In genomic region chr15:73806698-73807483, GRCh38 we compare ENCODE assay signal across 1 cellular context.
TF ChIP-seq lines count a peak whose summit lies in the region.

No MANE protein-coding gene starts in this region.

TF ChIP-seq in HepG2, 621 proteins besides CTCF, POLR2A, EP300 and RAD21 (continued from another document and continues in another):
- TF ChIP-seq ARID4A (CRISPR knock-in tag; IDR thresholded peaks at IDR 0.05; ENCODE audit: borderline replicate concordance) (0 out of 2 replicates have a peak, but pooled peaks have one; percentile 13), ZKSCAN5 (CRISPR knock-in tag; IDR thresholded peaks at IDR 0.05) (peak; percentile 32; the same call in 1 of the 2 replicates), MED1 (CRISPR knock-in tag; IDR thresholded peaks at IDR 0.05) (peak; percentile 38; the same call in 1 of the 2 replicates), TFAP4 (IDR thresholded peaks at IDR 0.05; ENCODE audit: borderline replicate concordance, low read depth) (peak; percentile 90), ZNF619 (CRISPR knock-in tag; IDR thresholded peaks at IDR 0.05) (0 out of 2 replicates have a peak, but pooled peaks have one; percentile 24), CBX2 (IDR thresholded peaks at IDR 0.05; ENCODE audit: low read depth, low read length) (no peak), CBX2 (CRISPR knock-in tag; IDR thresholded peaks at IDR 0.05; ENCODE audit: low read depth) (no peak), ATRX (CRISPR knock-in tag; IDR thresholded peaks at IDR 0.05; ENCODE audit: borderline replicate concordance) (no peak), SOX13 (IDR thresholded peaks at IDR 0.05) (peak; percentile 51; the same call in 1 of the 2 replicates), SOX13 (CRISPR knock-in tag; conservative IDR thresholded peaks at IDR 0.05 in 1 of 2, IDR thresholded peaks at IDR 0.05 in 1 of 2) (peak in 1 of 2 experiments; percentile 86; a peak in 2 of 4 replicates), ZNF451 (CRISPR knock-in tag; IDR thresholded peaks at IDR 0.05) (no peak), ZNF609 (CRISPR knock-in tag; IDR thresholded peaks at IDR 0.05; ENCODE audit: borderline replicate concordance) (peak; percentile 56; the same call in 1 of the 2 replicates), SP2 (CRISPR knock-in tag; IDR thresholded peaks at IDR 0.05) (no peak), FOXO1 (CRISPR knock-in tag; IDR thresholded peaks at IDR 0.05) (peak; percentile 72; the same call in 1 of the 2 replicates), HDAC1 (CRISPR knock-in tag; IDR thresholded peaks at IDR 0.05) (peak; percentile 62; the same call in 1 of the 2 replicates), TBP (CRISPR knock-in tag; IDR thresholded peaks at IDR 0.05) (no peak), ZNF746 (CRISPR knock-in tag; IDR thresholded peaks at IDR 0.05) (peak; percentile 50; the same call in 1 of the 2 replicates), MIER2 (CRISPR knock-in tag; IDR thresholded peaks at IDR 0.05) (peak; percentile 29; the same call in 1 of the 2 replicates), HDAC2 (CRISPR knock-in tag; IDR thresholded peaks at IDR 0.05) (peak; percentile 54; the same call in 1 of the 2 replicates), NR2F6 (IDR thresholded peaks at IDR 0.05) (peak; percentile 79), NR2F6 (CRISPR knock-in tag; IDR thresholded peaks at IDR 0.05) (peak; percentile 65), FOXA3 (CRISPR knock-in tag; IDR thresholded peaks at IDR 0.05) (peak; percentile 73), HHEX (CRISPR knock-in tag; IDR thresholded peaks at IDR 0.05) (no peak), ZFAT (CRISPR knock-in tag; conservative IDR thresholded peaks at IDR 0.05) (no peak), SMAD3 (CRISPR knock-in tag; IDR thresholded peaks at IDR 0.05) (no peak), ARHGAP35 (CRISPR knock-in tag; IDR thresholded peaks at IDR 0.05; ENCODE audit: borderline replicate concordance) (no peak), ZBTB7B (CRISPR knock-in tag; IDR thresholded peaks at IDR 0.05) (peak; percentile 73), ZNF292 (CRISPR knock-in tag; IDR thresholded peaks at IDR 0.05; ENCODE audit: borderline replicate concordance, low read depth) (peak; percentile 72; the same call in 1 of the 2 replicates), SALL1 (CRISPR knock-in tag; IDR thresholded peaks at IDR 0.05) (peak; percentile 53; the same call in 1 of the 2 replicates), KDM6A (CRISPR knock-in tag; IDR thresholded peaks at IDR 0.05; ENCODE audit: low read depth) (peak; percentile 63; the same call in 1 of the 2 replicates), CBX1 (IDR thresholded peaks at IDR 0.05; ENCODE audit: low read depth) (no peak), RXRB (CRISPR knock-in tag; IDR thresholded peaks at IDR 0.05; ENCODE audit: borderline replicate concordance) (peak; percentile 68; the same call in 1 of the 2 replicates), ASH2L (IDR thresholded peaks at IDR 0.05; ENCODE audit: insufficient read length, low read depth, low read length) (peak; percentile 42), ZFX (CRISPR knock-in tag; IDR thresholded peaks at IDR 0.05; ENCODE audit: low read depth) (peak; percentile 60), TCF7 (IDR thresholded peaks at IDR 0.05; ENCODE audit: low read depth) (peak; percentile 58; the same call in 1 of the 2 replicates), CREM (IDR thresholded peaks at IDR 0.05) (peak; percentile 64), CREM (CRISPR knock-in tag; IDR thresholded peaks at IDR 0.05) (no peak), SOX6 (IDR thresholded peaks at IDR 0.05) (no peak), SOX6 (CRISPR knock-in tag; IDR thresholded peaks at IDR 0.05) (peak; percentile 87), NCOR1 (IDR thresholded peaks at IDR 0.05; ENCODE audit: borderline replicate concordance, low read length) (peak; percentile 44; the same call in 1 of the 2 replicates), SAP130 (CRISPR knock-in tag; IDR thresholded peaks at IDR 0.05; ENCODE audit: low read depth) (peak; percentile 64)
- TF ChIP-seq, protein P1, sequence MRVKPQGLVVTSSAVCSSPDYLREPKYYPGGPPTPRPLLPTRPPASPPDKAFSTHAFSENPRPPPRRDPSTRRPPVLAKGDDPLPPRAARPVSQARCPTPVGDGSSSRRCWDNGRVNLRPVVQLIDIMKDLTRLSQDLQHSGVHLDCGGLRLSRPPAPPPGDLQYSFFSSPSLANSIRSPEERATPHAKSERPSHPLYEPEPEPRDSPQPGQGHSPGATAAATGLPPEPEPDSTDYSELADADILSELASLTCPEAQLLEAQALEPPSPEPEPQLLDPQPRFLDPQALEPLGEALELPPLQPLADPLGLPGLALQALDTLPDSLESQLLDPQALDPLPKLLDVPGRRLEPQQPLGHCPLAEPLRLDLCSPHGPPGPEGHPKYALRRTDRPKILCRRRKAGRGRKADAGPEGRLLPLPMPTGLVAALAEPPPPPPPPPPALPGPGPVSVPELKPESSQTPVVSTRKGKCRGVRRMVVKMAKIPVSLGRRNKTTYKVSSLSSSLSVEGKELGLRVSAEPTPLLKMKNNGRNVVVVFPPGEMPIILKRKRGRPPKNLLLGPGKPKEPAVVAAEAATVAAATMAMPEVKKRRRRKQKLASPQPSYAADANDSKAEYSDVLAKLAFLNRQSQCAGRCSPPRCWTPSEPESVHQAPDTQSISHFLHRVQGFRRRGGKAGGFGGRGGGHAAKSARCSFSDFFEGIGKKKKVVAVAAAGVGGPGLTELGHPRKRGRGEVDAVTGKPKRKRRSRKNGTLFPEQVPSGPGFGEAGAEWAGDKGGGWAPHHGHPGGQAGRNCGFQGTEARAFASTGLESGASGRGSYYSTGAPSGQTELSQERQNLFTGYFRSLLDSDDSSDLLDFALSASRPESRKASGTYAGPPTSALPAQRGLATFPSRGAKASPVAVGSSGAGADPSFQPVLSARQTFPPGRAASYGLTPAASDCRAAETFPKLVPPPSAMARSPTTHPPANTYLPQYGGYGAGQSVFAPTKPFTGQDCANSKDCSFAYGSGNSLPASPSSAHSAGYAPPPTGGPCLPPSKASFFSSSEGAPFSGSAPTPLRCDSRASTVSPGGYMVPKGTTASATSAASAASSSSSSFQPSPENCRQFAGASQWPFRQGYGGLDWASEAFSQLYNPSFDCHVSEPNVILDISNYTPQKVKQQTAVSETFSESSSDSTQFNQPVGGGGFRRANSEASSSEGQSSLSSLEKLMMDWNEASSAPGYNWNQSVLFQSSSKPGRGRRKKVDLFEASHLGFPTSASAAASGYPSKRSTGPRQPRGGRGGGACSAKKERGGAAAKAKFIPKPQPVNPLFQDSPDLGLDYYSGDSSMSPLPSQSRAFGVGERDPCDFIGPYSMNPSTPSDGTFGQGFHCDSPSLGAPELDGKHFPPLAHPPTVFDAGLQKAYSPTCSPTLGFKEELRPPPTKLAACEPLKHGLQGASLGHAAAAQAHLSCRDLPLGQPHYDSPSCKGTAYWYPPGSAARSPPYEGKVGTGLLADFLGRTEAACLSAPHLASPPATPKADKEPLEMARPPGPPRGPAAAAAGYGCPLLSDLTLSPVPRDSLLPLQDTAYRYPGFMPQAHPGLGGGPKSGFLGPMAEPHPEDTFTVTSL (CRISPR knock-in tag; IDR thresholded peaks at IDR 0.05; ENCODE audit: borderline replicate concordance), result peak; percentile 83; the same call in 1 of the 2 replicates
- TF ChIP-seq, protein P2, sequence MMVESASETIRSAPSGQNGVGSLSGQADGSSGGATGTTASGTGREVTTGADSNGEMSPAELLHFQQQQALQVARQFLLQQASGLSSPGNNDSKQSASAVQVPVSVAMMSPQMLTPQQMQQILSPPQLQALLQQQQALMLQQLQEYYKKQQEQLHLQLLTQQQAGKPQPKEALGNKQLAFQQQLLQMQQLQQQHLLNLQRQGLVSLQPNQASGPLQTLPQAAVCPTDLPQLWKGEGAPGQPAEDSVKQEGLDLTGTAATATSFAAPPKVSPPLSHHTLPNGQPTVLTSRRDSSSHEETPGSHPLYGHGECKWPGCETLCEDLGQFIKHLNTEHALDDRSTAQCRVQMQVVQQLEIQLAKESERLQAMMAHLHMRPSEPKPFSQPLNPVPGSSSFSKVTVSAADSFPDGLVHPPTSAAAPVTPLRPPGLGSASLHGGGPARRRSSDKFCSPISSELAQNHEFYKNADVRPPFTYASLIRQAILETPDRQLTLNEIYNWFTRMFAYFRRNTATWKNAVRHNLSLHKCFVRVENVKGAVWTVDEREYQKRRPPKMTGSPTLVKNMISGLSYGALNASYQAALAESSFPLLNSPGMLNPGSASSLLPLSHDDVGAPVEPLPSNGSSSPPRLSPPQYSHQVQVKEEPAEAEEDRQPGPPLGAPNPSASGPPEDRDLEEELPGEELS (CRISPR knock-in tag; IDR thresholded peaks at IDR 0.05), result peak; percentile 60
- TF ChIP-seq, protein P3, sequence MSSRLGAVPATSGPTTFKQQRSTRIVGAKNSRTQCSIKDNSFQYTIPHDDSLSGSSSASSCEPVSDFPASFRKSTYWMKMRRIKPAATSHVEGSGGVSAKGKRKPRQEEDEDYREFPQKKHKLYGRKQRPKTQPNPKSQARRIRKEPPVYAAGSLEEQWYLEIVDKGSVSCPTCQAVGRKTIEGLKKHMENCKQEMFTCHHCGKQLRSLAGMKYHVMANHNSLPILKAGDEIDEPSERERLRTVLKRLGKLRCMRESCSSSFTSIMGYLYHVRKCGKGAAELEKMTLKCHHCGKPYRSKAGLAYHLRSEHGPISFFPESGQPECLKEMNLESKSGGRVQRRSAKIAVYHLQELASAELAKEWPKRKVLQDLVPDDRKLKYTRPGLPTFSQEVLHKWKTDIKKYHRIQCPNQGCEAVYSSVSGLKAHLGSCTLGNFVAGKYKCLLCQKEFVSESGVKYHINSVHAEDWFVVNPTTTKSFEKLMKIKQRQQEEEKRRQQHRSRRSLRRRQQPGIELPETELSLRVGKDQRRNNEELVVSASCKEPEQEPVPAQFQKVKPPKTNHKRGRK (CRISPR knock-in tag; IDR thresholded peaks at IDR 0.05), result 0 out of 2 replicates have a peak, but pooled peaks have one; percentile 20
- TF ChIP-seq, protein P4, sequence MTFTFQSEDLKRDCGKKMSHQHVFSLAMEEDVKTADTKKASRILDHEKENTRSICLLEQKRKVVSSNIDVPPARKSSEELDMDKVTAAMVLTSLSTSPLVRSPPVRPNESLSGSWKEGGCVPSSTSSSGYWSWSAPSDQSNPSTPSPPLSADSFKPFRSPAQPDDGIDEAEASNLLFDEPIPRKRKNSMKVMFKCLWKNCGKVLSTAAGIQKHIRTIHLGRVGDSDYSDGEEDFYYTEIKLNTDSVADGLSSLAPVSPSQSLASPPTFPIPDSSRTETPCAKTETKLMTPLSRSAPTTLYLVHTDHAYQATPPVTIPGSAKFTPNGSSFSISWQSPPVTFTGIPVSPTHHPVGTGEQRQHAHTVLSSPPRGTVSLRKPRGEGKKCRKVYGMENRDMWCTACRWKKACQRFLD (CRISPR knock-in tag; IDR thresholded peaks at IDR 0.05; ENCODE audit: borderline replicate concordance), result no peak
